14 cellular contexts compared by ENCODE assay signal in genomic region chr9:109815366-109815947, GRCh38. TPM values are rescaled to one million over a fixed set of nuclear protein-coding genes. Genes with fewer than 3 reads are reported as not detected.
A peak's percentile ranks its signal among the peaks of the same experiment; 100 is the strongest.
DNase-seq lines count a peak whose midpoint lies in the region; ATAC-seq, FAIRE-seq and TF ChIP-seq lines count a peak whose summit lies in the region.
"Had no signal": no experiment of that assay in that cellular context is flagged by ENCODE, and none has a peak within 500 bp of the region (broad histone marks: within the 10 kb centered on the region; RNA-seq: fewer than 3 reads in every experiment).

No MANE protein-coding gene starts in this region.

- intact Hi-C loops in heart right ventricle (cut with DNase I) = loop anchor here in 5 of 10 donors (5.0 to 10.0 kb wide), 5 partner anchors 33 to 243 kb away; partner anchors contain the start of gene PALM2AKAP2 (in 1 of the 5)
- intact Hi-C loops in Right ventricle myocardium inferior (cut with DNase I) = loop anchor here (5.0 to 10.0 kb wide), 2 partner anchors 243 to 339 kb away; no protein-coding TSS in a partner anchor
- intact Hi-C loops in kidney (cut with DNase I) = no loop called here

- H3K9ac ChIP-seq in kidney (ENCODE audit: low read length in 2 of 2) = no peak overlapping the region

- H3K27ac ChIP-seq in heart right ventricle (peak overlapping the region in 7 of 10 donors; percentile 46 to 83 (median 77)), thoracic aorta (peak overlapping the region; percentile 80 to 82), kidney (ENCODE audit: low read depth in 2 of 2, low read length in 2 of 2) (no peak overlapping the region)

- no peaks in the 10 kb centered on the region for H3K27me3 ChIP-seq in heart right ventricle
- H3K27me3 ChIP-seq in thoracic aorta (replicated peaks; ENCODE audit: insufficient read depth) = no peaks in the 10 kb centered on the region
- H3K27me3 ChIP-seq: esophagus squamous epithelium, transverse colon had no signal

- ATAC-seq in heart right ventricle (no peak), Right ventricle myocardium inferior (no peak), thoracic aorta (ENCODE audit: insufficient number of reproducible peaks, low FRiP score, low read depth) (no peak)

- H3K9me3 ChIP-seq in heart right ventricle (no peaks in the 10 kb centered on the region), thoracic aorta (no peaks in the 10 kb centered on the region), kidney (ENCODE audit: control insufficient read depth in 1 of 2, low read length in 2 of 2) (no peaks in the 10 kb centered on the region)
- H3K9me3 ChIP-seq: A549, esophagus squamous epithelium, transverse colon had no signal

- peaks cover 6 to 48% (median 32%) of the 10 kb centered on the region in 9 donors for H3K4me1 ChIP-seq in heart right ventricle
- H3K4me1 ChIP-seq in thoracic aorta (ENCODE audit: control insufficient read depth in 1 of 2, low read depth in 2 of 2) = peaks cover 16 to 50% of the 10 kb centered on the region in 2 donors
- H3K4me1 ChIP-seq in kidney (ENCODE audit: control insufficient read depth in 1 of 2, insufficient read depth in 1 of 2, low read depth in 1 of 2, low read length in 2 of 2) = peaks cover 9 to 17% of the 10 kb centered on the region in 2 donors
- H3K4me1 ChIP-seq: esophagus squamous epithelium had no signal

- TF ChIP-seq CTCF in heart right ventricle (IDR thresholded peaks at IDR 0.05) (no peak), thoracic aorta (IDR thresholded peaks at IDR 0.05) (no peak), kidney (IDR thresholded peaks at IDR 0.05; ENCODE audit: borderline replicate concordance, extremely low read depth, insufficient read depth) (no peak)

- no peaks in the 10 kb centered on the region for H3K36me3 ChIP-seq in heart right ventricle
- no peaks in the 10 kb centered on the region for H3K36me3 ChIP-seq in thoracic aorta
- no peaks in the 10 kb centered on the region for H3K36me3 ChIP-seq in kidney (ENCODE audit: control insufficient read depth in 1 of 2, insufficient read depth in 2 of 2, low read length in 2 of 2)
- H3K36me3 ChIP-seq: esophagus squamous epithelium, transverse colon had no signal

- FAIRE-seq in kidney (lab: Jason Lieb, UNC) = no peak
- FAIRE-seq: A549 had no signal

- no peak for DNase-seq in heart right ventricle
- DNase-seq in Right ventricle myocardium inferior (ENCODE audit: missing footprints) = no peak
- peak; percentile 56 for DNase-seq in SW480 (ENCODE audit: low spot score)
- DNase-seq in fibroblast of peridontal ligament (ENCODE audit: extremely low read depth) = peak; percentile 33
- DNase-seq in thoracic aorta (ENCODE audit: low spot score) = no peak
- DNase-seq in Kasumi-1 (lab: John Stamatoyannopoulos, UW) = no peak
- no peak for DNase-seq in kidney
- DNase-seq in epidermal melanocyte (ENCODE audit: insufficient read length, low spot score) = no peak
- DNase-seq: activated naive CD4-positive, alpha-beta T cell treated with anti-CD3 and anti-CD28 coated beads for 36 hours; esophagus squamous epithelium; immature natural killer cell; NCI-H524; transverse colon had no signal

- H3K4me3 ChIP-seq in heart right ventricle = no peak overlapping the region
- no peak overlapping the region for H3K4me3 ChIP-seq in thoracic aorta
- H3K4me3 ChIP-seq in kidney (ENCODE audit: low read length in 2 of 2) = no peak overlapping the region
- H3K4me3 ChIP-seq: A549, esophagus squamous epithelium, transverse colon had no signal

RNA-seq across cellular contexts. Expression of gene PALM2AKAP2, which starts 35.5 kb away (rescaled TPM):
- total RNA-seq in heart right ventricle (100 to 1,000 TPM in 5 of 10 donors, 10 to 100 TPM in 5; 66.3 to 111 (median 98.8) TPM), Right ventricle myocardium inferior (90.1 TPM), thoracic aorta (10 to 100 TPM; 45.9 to 84.2 TPM), kidney (10.6 TPM)
- polyA plus RNA-seq in heart right ventricle (1 to 10 TPM; 3.1 to 3.7 TPM), kidney (ENCODE audit: insufficient read depth, low read depth, low replicate concordance) (0.26 TPM)
- polyA plus RNA-seq: immature natural killer cell had no signal

Comparison
In these comparisons a context has a peak if more than half of its experiments do, and no peak if none do; other contexts are left out.
1. DNase-seq: peak in SW480 (single experiment) and fibroblast of peridontal ligament (single experiment); none in heart right ventricle (0 of 2), Right ventricle myocardium inferior (single experiment), thoracic aorta (single experiment), Kasumi-1 (0 of 2), kidney (single experiment) and epidermal melanocyte (single experiment).
2. H3K27ac ChIP-seq: peak in heart right ventricle (7 of 10) and thoracic aorta (2 of 2); none in kidney (0 of 2).